ENCODE assay signal across 17 cellular contexts in genomic region chr7:151624246-151624928, GRCh38.
DNase-seq lines count a peak whose midpoint lies in the region; ATAC-seq, FAIRE-seq and TF ChIP-seq lines count a peak whose summit lies in the region.
"Had no signal": no experiment of that assay in that cellular context is flagged by ENCODE, and none has a peak within 500 bp of the region (broad histone marks: within the 10 kb centered on the region; RNA-seq: fewer than 3 reads in every experiment).

No MANE protein-coding gene starts in this region.

- peak; percentile 78 to 85 for ATAC-seq in left cardiac atrium
- ATAC-seq in HG03521 (IDR thresholded peaks at IDR 0.05; ENCODE audit: unreplicated experiment): no peak
- no peak for ATAC-seq in HG02610 (IDR thresholded peaks at IDR 0.05; ENCODE audit: unreplicated experiment)
- ATAC-seq: naive thymus-derived CD8-positive, alpha-beta T cell; pancreas had no signal

- TF ChIP-seq EP300 in SK-N-SH (IDR thresholded peaks at IDR 0.05; ENCODE audit: borderline replicate concordance in 1 of 2, low read depth in 1 of 2, low read length in 1 of 2): no peak

- H3K9me1 ChIP-seq in endothelial cell of umbilical vein (replicated peaks; ENCODE audit: control insufficient read depth, extremely low read depth, insufficient read depth, low read length): no peaks in the 10 kb centered on the region

- peaks cover 8% of the 10 kb centered on the region for H3F3A ChIP-seq in SK-N-SH (replicated peaks; ENCODE audit: insufficient read depth)

- H3K79me2 ChIP-seq in endothelial cell of umbilical vein (ENCODE audit: control insufficient read depth, insufficient read depth, low read length): peaks cover 80% of the 10 kb centered on the region
- peaks cover 93% of the 10 kb centered on the region for H3K79me2 ChIP-seq in SK-N-SH (ENCODE audit: insufficient read depth)

- no peaks in the 10 kb centered on the region for H3K9me2 ChIP-seq in SK-N-SH

- TSS peak; percentile 21 for BruUV-seq in endothelial cell of umbilical vein (replicated peaks; lab: Mats Ljungman, UMichigan)

- H3K27me3 ChIP-seq in Peyer's patch (no peaks in the 10 kb centered on the region), endothelial cell of umbilical vein (ENCODE audit: control insufficient read depth in 2 of 2, insufficient read depth in 2 of 2, low read length in 2 of 2) (no peaks in the 10 kb centered on the region), SK-N-SH (ENCODE audit: insufficient read depth) (no peaks in the 10 kb centered on the region)
- H3K27me3 ChIP-seq: pancreas, thyroid gland had no signal

- H3K4me3 ChIP-seq in Peyer's patch: no peak overlapping the region
- H3K4me3 ChIP-seq in endothelial cell of umbilical vein (replicated peaks in 1 of 3; ENCODE audit: insufficient read depth in 1 of 3, low read depth in 1 of 3, low read length in 3 of 3): no peak overlapping the region
- no peak overlapping the region for H3K4me3 ChIP-seq in SK-N-SH (ENCODE audit: low read depth in 2 of 2, low read length in 1 of 2)
- H3K4me3 ChIP-seq: pancreas, thyroid gland had no signal

- peak overlapping the region; percentile 14 for H3K9ac ChIP-seq in endothelial cell of umbilical vein (replicated peaks; ENCODE audit: extremely low read depth, insufficient read depth, low read length)
- H3K9ac ChIP-seq in SK-N-SH: no peak overlapping the region

- H3K36me3 ChIP-seq in Peyer's patch (peaks cover 0 to 8% (median 2%) of the 10 kb centered on the region in 3 donors), endothelial cell of umbilical vein (ENCODE audit: control insufficient read depth in 2 of 2, extremely low read depth in 1 of 2, insufficient read depth in 2 of 2, low read length in 2 of 2) (peaks cover 0 to 3% of the 10 kb centered on the region in 2 experiments), SK-N-SH (replicated peaks in 1 of 2; ENCODE audit: control insufficient read depth in 1 of 2, insufficient read depth in 2 of 2, low read length in 1 of 2) (peaks cover 0 to 3% of the 10 kb centered on the region in 2 experiments)
- H3K36me3 ChIP-seq: pancreas, thyroid gland had no signal

- no peaks in the 10 kb centered on the region for H4K20me1 ChIP-seq in endothelial cell of umbilical vein (replicated peaks; ENCODE audit: control insufficient read depth, extremely low read depth, insufficient read depth, low read length)
- no peaks in the 10 kb centered on the region for H4K20me1 ChIP-seq in SK-N-SH (ENCODE audit: insufficient read depth)

- POLR2A ChIA-PET in endothelial cell of umbilical vein (lab: Charles Lee) (no interaction called here), SK-N-SH (lab: Yijun Ruan, JAX) (no interaction called here)

- FAIRE-seq in endothelial cell of umbilical vein (lab: Jason Lieb, UNC): peak; percentile 59
- FAIRE-seq: bronchial epithelial cell, H54, pancreas had no signal

- WGBS in SK-N-SH (ENCODE audit: low lambda C conversion rate): 95% methylated on average over 18 of the region's 18 CpGs

- DNase-seq in left cardiac atrium: peak; percentile 72
- no peak for DNase-seq in cardiac septum (ENCODE audit: low spot score)
- DNase-seq in Peyer's patch: peak in 1 of 3 donors; percentile 70
- DNase-seq in endothelial cell of umbilical vein (ENCODE audit: low read depth, low spot score): no peak
- DNase-seq in stimulated activated CD8-positive, alpha-beta memory T cell treated with anti-CD3 and anti-CD28 coated beads, Interleukin-4, amount 100 ng/mL, for 48 hours: peak; percentile 23
- no peak for DNase-seq in SK-N-SH
- DNase-seq: KG1; naive thymus-derived CD8-positive, alpha-beta T cell; NCI-H1694 treated with DMSO at 0.1 percent for 48 hours; pancreas; stimulated activated naive CD4-positive, alpha-beta T cell treated with Interleukin-2 at 50 U/mL for 16 hours; SW 1271; thyroid gland had no signal

- H2AFZ ChIP-seq in endothelial cell of umbilical vein (ENCODE audit: low read depth, low read length) (no peak overlapping the region), SK-N-SH (ENCODE audit: low read depth) (no peak overlapping the region)

- no peaks in the 10 kb centered on the region for H3K9me3 ChIP-seq in Peyer's patch
- H3K9me3 ChIP-seq in endothelial cell of umbilical vein (replicated peaks; ENCODE audit: control insufficient read depth, insufficient read depth, low read length): no peaks in the 10 kb centered on the region
- H3K9me3 ChIP-seq in SK-N-SH: no peaks in the 10 kb centered on the region
- H3K9me3 ChIP-seq: pancreas, thyroid gland had no signal

- CTCF ChIA-PET in endothelial cell of umbilical vein (lab: Charles Lee): interaction anchor here (1.1 to 2.5 kb wide), 5 partner anchors 8 to 130 kb away, joined by 3 to 9 read pairs (median 5); no protein-coding TSS in a partner anchor
- CTCF ChIA-PET in SK-N-SH (lab: Yijun Ruan, JAX): interaction anchor here (1.0 to 16.8 kb wide), 6 partner anchors 8 to 257 kb away, joined by 3 to 203 read pairs (median 4); no protein-coding TSS in a partner anchor

- TF ChIP-seq RAD21 in SK-N-SH (IDR thresholded peaks at IDR 0.05; ENCODE audit: low read length): no peak

- dilution Hi-C loops in endothelial cell of umbilical vein (cut with MboI; ENCODE audit: extremely low pct_ligation_motif_present, low sequenced_read_pairs): no loop called here

- intact Hi-C loops in left cardiac atrium (cut with DNase I) (loop anchor here in 1 of 2 donors (10.0 kb wide), 1 partner anchor 110 kb away; no protein-coding TSS in a partner anchor), cardiac septum (cut with DNase I) (loop anchor here (10.0 kb wide), 1 partner anchor 260 kb away; no protein-coding TSS in a partner anchor), endothelial cell of umbilical vein (cut with micrococcal nuclease) (loop anchor here (1.0 to 2.0 kb wide), 2 partner anchors 8 to 24 kb away; no protein-coding TSS in a partner anchor)

- H3K27ac ChIP-seq in Peyer's patch (peak overlapping the region in 3 of 4 donors; percentile 23 to 71 (median 45)), endothelial cell of umbilical vein (ENCODE audit: insufficient read depth, low read depth, low read length) (peak overlapping the region; percentile 60), SK-N-SH (ENCODE audit: low read depth in 2 of 2, low read length in 1 of 2) (peak overlapping the region in 1 of 2 experiments; percentile 50; a peak in 2 of 4 replicates)
- H3K27ac ChIP-seq: pancreas, thyroid gland had no signal

- TF ChIP-seq POLR2A in Peyer's patch (IDR thresholded peaks at IDR 0.05) (no peak), endothelial cell of umbilical vein (IDR thresholded peaks at IDR 0.05; ENCODE audit: low read depth, low read length) (no peak)

- H3K4me1 ChIP-seq in Peyer's patch: peaks cover 0 to 19% (median 0%) of the 10 kb centered on the region in 4 donors
- peaks cover 34% of the 10 kb centered on the region for H3K4me1 ChIP-seq in endothelial cell of umbilical vein (ENCODE audit: control insufficient read depth, extremely low read depth, insufficient read depth, low read length)
- peaks cover 5 to 7% of the 10 kb centered on the region in 2 experiments; a peak in 1 of 4 replicates for H3K4me1 ChIP-seq in SK-N-SH (ENCODE audit: control insufficient read depth in 1 of 2, insufficient read depth in 2 of 2, low read depth in 1 of 2, low read length in 1 of 2)

- no peak overlapping the region for H3K4me2 ChIP-seq in endothelial cell of umbilical vein (ENCODE audit: insufficient read depth, low read length)
- H3K4me2 ChIP-seq in SK-N-SH: no peak overlapping the region

- no peak for TF ChIP-seq CTCF in Peyer's patch (IDR thresholded peaks at IDR 0.05)
- TF ChIP-seq CTCF in endothelial cell of umbilical vein (IDR thresholded peaks at IDR 0.05; ENCODE audit: extremely low read depth in 1 of 2, insufficient read depth in 1 of 2, low read depth in 1 of 2, low read length in 2 of 2): no peak
- no peak for TF ChIP-seq CTCF in SK-N-SH (IDR thresholded peaks at IDR 0.05)

TF ChIP-seq in endothelial cell of umbilical vein, 7 proteins besides CTCF, POLR2A, EP300 and RAD21:
- TF ChIP-seq FOS (IDR thresholded peaks at IDR 0.05; ENCODE audit: borderline replicate concordance, insufficient read depth, low read length): no peak
- no peak for TF ChIP-seq POLR2AphosphoS5 (IDR thresholded peaks at IDR 0.05; ENCODE audit: insufficient read depth, low read depth, low read length)
- no peak for TF ChIP-seq MYC (IDR thresholded peaks at IDR 0.05; ENCODE audit: low read depth, low read length)
- no peak for TF ChIP-seq MAX (IDR thresholded peaks at IDR 0.05; ENCODE audit: insufficient read depth, insufficient read length)
- no peak for TF ChIP-seq GATA2 (IDR thresholded peaks at IDR 0.05; ENCODE audit: insufficient read depth, insufficient read length, low read depth, low read length)
- no peak for TF ChIP-seq JUN (IDR thresholded peaks at IDR 0.05; ENCODE audit: borderline replicate concordance, insufficient read depth, insufficient read length, low read depth)
- no peak for TF ChIP-seq EZH2 (IDR thresholded peaks at IDR 0.05; ENCODE audit: borderline replicate concordance, low read depth, low read length, severe bottlenecking)

TF ChIP-seq in SK-N-SH, 30 proteins besides CTCF, POLR2A, EP300 and RAD21:
- TF ChIP-seq GATA2 (CRISPR knock-in tag; IDR thresholded peaks at IDR 0.05): no peak
- no peak for TF ChIP-seq RCOR1 (IDR thresholded peaks at IDR 0.05; ENCODE audit: low read length)
- TF ChIP-seq MEF2A (IDR thresholded peaks at IDR 0.05; ENCODE audit: borderline replicate concordance, low read depth): no peak
- no peak for TF ChIP-seq SIN3A (IDR thresholded peaks at IDR 0.05; ENCODE audit: borderline replicate concordance, low read depth, low read length)
- TF ChIP-seq MAX (IDR thresholded peaks at IDR 0.05; ENCODE audit: low read depth): no peak
- no peak for TF ChIP-seq NFIC (IDR thresholded peaks at IDR 0.05; ENCODE audit: borderline replicate concordance)

Comparison
In these comparisons a context has a peak if more than half of its experiments do, and no peak if none do; other contexts are left out.
1. DNase-seq: peak in left cardiac atrium (single experiment) and stimulated activated CD8-positive, alpha-beta memory T cell treated with anti-CD3 and anti-CD28 coated beads, Interleukin-4, amount 100 ng/mL, for 48 hours (single experiment); none in cardiac septum (single experiment), endothelial cell of umbilical vein (single experiment) and SK-N-SH (single experiment).
2. ATAC-seq: peak in left cardiac atrium (2 of 2); none in HG03521 (single experiment) and HG02610 (single experiment).